ENCODE assay signal across 10 cellular contexts in genomic region chr10:75398630-75399460, GRCh38. TPM values are rescaled to one million over a fixed set of nuclear protein-coding genes. Genes with fewer than 3 reads are reported as not detected.
DNase-seq lines count a peak whose midpoint lies in the region; ATAC-seq and TF ChIP-seq lines count a peak whose summit lies in the region.
"Had no signal": no experiment of that assay in that cellular context is flagged by ENCODE, and none has a peak within 500 bp of the region (broad histone marks: within the 10 kb centered on the region; RNA-seq: fewer than 3 reads in every experiment).

No MANE protein-coding gene starts in this region.

- H3K27me3 ChIP-seq in adipocyte (replicated peaks; ENCODE audit: control insufficient read depth, insufficient read depth, low read length) (no peaks in the 10 kb centered on the region), rectal smooth muscle tissue (ENCODE audit: control insufficient read depth, insufficient read depth, low read length) (no peaks in the 10 kb centered on the region), WERI-Rb-1 (ENCODE audit: insufficient read depth, low read depth, severe bottlenecking) (no peaks in the 10 kb centered on the region)

- intact Hi-C loops in Calu3 (cut with micrococcal nuclease; ENCODE audit: unreplicated experiment) = no loop called here
- intact Hi-C loops in left ventricle myocardium superior (cut with micrococcal nuclease) = loop anchor here (5.0 to 10.0 kb wide), 2 partner anchors 513 to 636 kb away; no protein-coding TSS in a partner anchor

- no peak overlapping the region for H3K27ac Mint-ChIP-seq in Calu3 (ENCODE audit: unreplicated experiment)

- H3K4me3 ChIP-seq in adipocyte (ENCODE audit: low read length) (peak overlapping the region; percentile 95), rectal smooth muscle tissue (ENCODE audit: low read length) (peak overlapping the region; percentile 98), WERI-Rb-1 (ENCODE audit: low read depth, low read length) (no peak overlapping the region)

- BruUV-seq in Calu3 (replicated peaks; lab: Mats Ljungman, UMichigan) = no TSS peak

- ATAC-seq in left ventricle myocardium superior = no peak
- no peak for ATAC-seq in HG03025 (IDR thresholded peaks at IDR 0.05; ENCODE audit: low FRiP score, unreplicated experiment)
- ATAC-seq in GM19455 (IDR thresholded peaks at IDR 0.05; ENCODE audit: unreplicated experiment) = no peak

- DNase-seq in Calu3 = no peak
- DNase-seq in adipocyte (ENCODE audit: low read depth) = peak; percentile 55
- peak; percentile 57 for DNase-seq in left ventricle myocardium superior
- no peak for DNase-seq in WERI-Rb-1
- no peak for DNase-seq in NCI-H187 treated with DMSO at 0.1 percent for 48 hours (lab: John Stamatoyannopoulos, UW)
- DNase-seq: NK-92 treated with Interleukin-12 subunit alpha and Interleukin-12 subunit beta, amount 100 ng/mL, for 24 hours had no signal

- H3K9me3 ChIP-seq in adipocyte (ENCODE audit: control insufficient read depth, low read length) = no peaks in the 10 kb centered on the region
- H3K9me3 ChIP-seq in WERI-Rb-1 (ENCODE audit: severe bottlenecking) = no peaks in the 10 kb centered on the region

- H3K9me3 Mint-ChIP-seq in Calu3 (ENCODE audit: low read depth, unreplicated experiment) = no peaks in the 10 kb centered on the region

- H3K4me1 ChIP-seq in adipocyte (ENCODE audit: control insufficient read depth, insufficient read depth, low read length) = peaks cover 11% of the 10 kb centered on the region
- H3K4me1 ChIP-seq in rectal smooth muscle tissue (ENCODE audit: control insufficient read depth, insufficient read depth, low read length) = peaks cover 4% of the 10 kb centered on the region

- H3K4me3 Mint-ChIP-seq in Calu3 (ENCODE audit: low read depth, unreplicated experiment) = peak overlapping the region; percentile 95

- CTCF ChIA-PET in Calu3 (lab: Charles Lee) = interaction anchor here (1.7 kb wide), 1 partner anchor 638 kb away, joined by 7 read pairs; no protein-coding TSS in a partner anchor

- H3K36me3 Mint-ChIP-seq in Calu3 (ENCODE audit: insufficient read depth, unreplicated experiment) = peaks cover 66% of the 10 kb centered on the region

- TF ChIP-seq CTCF in Calu3 (IDR thresholded peaks at IDR 0.05; ENCODE audit: unreplicated experiment) = no peak
- no peak for TF ChIP-seq CTCF in WERI-Rb-1 (IDR thresholded peaks at IDR 0.05; ENCODE audit: low read depth, low read length)

- H3K36me3 ChIP-seq in adipocyte (ENCODE audit: control insufficient read depth, insufficient read depth, low read length, severe bottlenecking) = peaks cover 19% of the 10 kb centered on the region
- peaks cover 3% of the 10 kb centered on the region for H3K36me3 ChIP-seq in rectal smooth muscle tissue (ENCODE audit: control insufficient read depth, insufficient read depth, low read length)
- H3K36me3 ChIP-seq in WERI-Rb-1 = peaks cover 21% of the 10 kb centered on the region

- peaks cover 2% of the 10 kb centered on the region for H3K4me1 Mint-ChIP-seq in Calu3 (ENCODE audit: low read depth, unreplicated experiment)

- peak overlapping the region; percentile 100 for H3K9ac ChIP-seq in adipocyte (ENCODE audit: low read length)
- H3K9ac ChIP-seq in rectal smooth muscle tissue (ENCODE audit: low read length) = peak overlapping the region; percentile 11

- H3K27ac ChIP-seq in rectal smooth muscle tissue (ENCODE audit: low read depth, low read length) (peak overlapping the region; percentile 71), WERI-Rb-1 (no peak overlapping the region)

- H3K27me3 Mint-ChIP-seq in Calu3 (ENCODE audit: unreplicated experiment) = no peaks in the 10 kb centered on the region

RNA-seq across cellular contexts. Expression of gene ZNF503, which starts 2.7 kb away (rescaled TPM):
- total RNA-seq in Calu3 (2022) (12.5 and 12.8 TPM in 2 replicates), left ventricle myocardium superior (6.8 TPM)

RNA-seq across cellular contexts. Expression of gene LRMDA, which starts 32.6 kb away (rescaled TPM):
- total RNA-seq in Calu3 (2022) (5.5 and 7.6 TPM in 2 replicates), left ventricle myocardium superior (23.1 TPM)
- total RNA-seq: myocyte had no signal

Comparison
In these comparisons a context has a peak if more than half of its experiments do, and no peak if none do; other contexts are left out.
1. DNase-seq: peak in adipocyte (single experiment) and left ventricle myocardium superior (single experiment); none in Calu3 (single experiment), WERI-Rb-1 (single experiment) and NCI-H187 treated with DMSO at 0.1 percent for 48 hours (single experiment).